8 cellular contexts compared by ENCODE assay signal in genomic region chr6:152206072-152206818, GRCh38.
A peak's percentile ranks its signal among the peaks of the same experiment; 100 is the strongest.
DNase-seq lines count a peak whose midpoint lies in the region; ATAC-seq and TF ChIP-seq lines count a peak whose summit lies in the region.

No MANE protein-coding gene starts in this region.

- intact Hi-C loops in Panc1 (cut with micrococcal nuclease; ENCODE audit: unreplicated experiment) = no loop called here

- no peaks in the 10 kb centered on the region for H3K4me1 Mint-ChIP-seq in mesothelial cell of epicardium

- no peaks in the 10 kb centered on the region for H3K9me3 ChIP-seq in Panc1 (ENCODE audit: control insufficient read depth, insufficient read depth, low read depth, low read length)

- H3K27ac ChIP-seq in Panc1 (ENCODE audit: low read length) = no peak overlapping the region
- peak overlapping the region; percentile 13 for H3K27ac ChIP-seq in caudate nucleus (ENCODE audit: low read depth, low read length)

- H3K9me3 Mint-ChIP-seq in mesothelial cell of epicardium = no peaks in the 10 kb centered on the region

- H3K4me3 ChIP-seq in Panc1 (ENCODE audit: low read depth in 2 of 2, low read length in 2 of 2) = no peak overlapping the region

- no peaks in the 10 kb centered on the region for H3K36me3 ChIP-seq in Panc1 (ENCODE audit: control insufficient read depth, insufficient read depth, low read length)

- no peaks in the 10 kb centered on the region for H3K27me3 Mint-ChIP-seq in mesothelial cell of epicardium (ENCODE audit: low read depth)

- no peak for DNase-seq in Panc1 (ENCODE audit: low read depth, low spot score)
- DNase-seq in caudate nucleus (lab: John Stamatoyannopoulos, UW) = peak in 7 of 61 donors; percentile 2 to 16 (median 7)
- no peak for DNase-seq in mesothelial cell of epicardium (ENCODE audit: low spot score in 2 of 2, unreplicated experiment in 2 of 2)
- no peak for DNase-seq in NCI-H345 treated with DMSO at 0.1 percent for 48 hours (lab: John Stamatoyannopoulos, UW; ENCODE audit: unreplicated experiment)

- no peaks in the 10 kb centered on the region for H3K4me1 ChIP-seq in Panc1 (ENCODE audit: control insufficient read depth, insufficient read depth, low read length)

- ATAC-seq in Panc1 = no peak
- ATAC-seq in HG03045 (IDR thresholded peaks at IDR 0.05; ENCODE audit: unreplicated experiment) = no peak
- ATAC-seq in HG02571 (IDR thresholded peaks at IDR 0.05; ENCODE audit: unreplicated experiment) = no peak
- no peak for ATAC-seq in HG03460 (IDR thresholded peaks at IDR 0.05; ENCODE audit: unreplicated experiment)

- in situ Hi-C loops in Panc1 (cut with HindIII; ENCODE audit: low pct_unique_long_range_greater_than_20kb, low sequenced_read_pairs) = no loop called here

- TF ChIP-seq CTCF in GM12873 (IDR thresholded peaks at IDR 0.05; ENCODE audit: insufficient read depth, low read depth, low read length, missing control alignments) = peak; percentile 58
- peak; percentile 67 for TF ChIP-seq CTCF in Panc1 (IDR thresholded peaks at IDR 0.05)
- TF ChIP-seq CTCF in mesothelial cell of epicardium (IDR thresholded peaks at IDR 0.05; ENCODE audit: unreplicated experiment) = peak; percentile 29

- BruUV-seq in Panc1 (replicated peaks; lab: Mats Ljungman, UMichigan) = no TSS peak

- peaks cover 43% of the 10 kb centered on the region for H3K36me3 Mint-ChIP-seq in mesothelial cell of epicardium

- H3K4me3 Mint-ChIP-seq in mesothelial cell of epicardium = no peak overlapping the region

- CTCF ChIA-PET in Panc1 (lab: Charles Lee) = no interaction called here

- H3K27me3 ChIP-seq in Panc1 (ENCODE audit: control insufficient read depth, insufficient read depth, low read length) = no peaks in the 10 kb centered on the region

- no peak overlapping the region for H3K27ac Mint-ChIP-seq in mesothelial cell of epicardium

- POLR2A ChIA-PET in Panc1 (lab: Charles Lee) = no interaction called here
